8 cellular contexts compared by ENCODE assay signal in the genomic region with DNA sequence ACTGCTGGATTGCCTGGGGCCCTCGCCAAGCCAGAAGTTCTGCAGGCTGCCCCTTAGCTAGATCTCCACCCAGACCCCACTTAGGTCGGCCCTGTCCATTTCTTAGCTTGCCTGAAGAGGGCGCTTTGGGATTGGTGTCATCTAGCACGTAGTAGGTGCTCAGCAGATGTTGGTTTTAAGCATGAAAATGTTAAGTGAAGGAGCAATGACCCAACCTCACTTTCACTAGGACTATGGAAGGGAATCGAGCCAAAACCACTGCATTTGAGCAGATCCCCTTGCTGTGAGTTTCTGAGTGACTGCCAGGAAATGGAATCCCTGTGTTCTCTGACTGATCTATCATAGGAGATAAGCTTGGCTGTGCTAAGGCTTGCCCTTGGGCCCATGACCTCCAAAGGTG.
DNase-seq lines count a peak whose midpoint lies in the region; FAIRE-seq and TF ChIP-seq lines count a peak whose summit lies in the region.

No MANE protein-coding gene starts in this region.

- no peaks in the 10 kb centered on the region for H4K20me1 ChIP-seq in PC-9 (ENCODE audit: insufficient read depth)

- H3K9me2 ChIP-seq in PC-9 (ENCODE audit: insufficient read depth), result no peaks in the 10 kb centered on the region

- H3K9me3 ChIP-seq in breast epithelium (no peaks in the 10 kb centered on the region), PC-9 (ENCODE audit: insufficient read depth, low read depth) (no peaks in the 10 kb centered on the region), tibial artery (no peaks in the 10 kb centered on the region)

- intact Hi-C loops in MCF 10A (cut with micrococcal nuclease), result loop anchor here (1.0 to 10.0 kb wide), 2 partner anchors 133 to 270 kb away; partner anchors contain the start of gene EEPD1
- intact Hi-C loops in breast epithelium (cut with DNase I; ENCODE audit: low total_unique reads), result no loop called here
- intact Hi-C loops in PC-9 (cut with micrococcal nuclease; ENCODE audit: unreplicated experiment), result no loop called here
- intact Hi-C loops in tibial artery (cut with DNase I; ENCODE audit: low total_unique reads), result no loop called here

- H3K36me3 Mint-ChIP-seq in MCF 10A (ENCODE audit: insufficient read depth, unreplicated experiment), result no peaks in the 10 kb centered on the region
- H3K36me3 Mint-ChIP-seq in activated naive CD4-positive, alpha-beta T cell treated with anti-CD3 and anti-CD28 coated beads, Interleukin-2, amount 10 ng/mL, durations not matched to agents 7 days and 5 days, result no peaks in the 10 kb centered on the region

- H2AFZ ChIP-seq in PC-9, result no peak overlapping the region

- H3K4me3 ChIP-seq in breast epithelium (no peak overlapping the region), PC-9 (no peak overlapping the region), tibial artery (no peak overlapping the region)

- POLR2A ChIA-PET in MCF 10A (lab: Yijun Ruan, JAX) (no interaction called here), PC-9 (lab: Charles Lee; ENCODE audit: unreplicated experiment) (no interaction called here)

- H3K79me2 ChIP-seq in PC-9 (ENCODE audit: low read depth), result no peaks in the 10 kb centered on the region

- H3K4me1 ChIP-seq in breast epithelium (no peaks in the 10 kb centered on the region), PC-9 (replicated peaks; ENCODE audit: insufficient read depth) (no peaks in the 10 kb centered on the region), tibial artery (peaks cover 0 to 12% (median 7%) of the 10 kb centered on the region in 4 donors)

- CTCF ChIA-PET in MCF 10A (lab: Yijun Ruan, JAX) (interaction anchor here (0.7 to 1.5 kb wide), 5 partner anchors 9 to 269 kb away, joined by 3 to 6 read pairs (median 4); no protein-coding TSS in a partner anchor), PC-9 (lab: Charles Lee) (interaction anchor here (0.8 kb wide), 2 partner anchors 16 to 95 kb away, joined by 3 to 4 read pairs; no protein-coding TSS in a partner anchor)
- CTCF ChIA-PET in activated naive CD4-positive, alpha-beta T cell treated with anti-CD3 and anti-CD28 coated beads, Interleukin-2, amount 10 ng/mL, durations not matched to agents 7 days and 5 days (lab: Charles Lee), result interaction anchor here (0.9 to 4.1 kb wide), 6 partner anchors 37 to 296 kb away, joined by 3 to 19 read pairs (median 3); no protein-coding TSS in a partner anchor

- no peak for TF ChIP-seq POLR2A in breast epithelium (IDR thresholded peaks at IDR 0.05)

- no peak overlapping the region for H3K4me3 Mint-ChIP-seq in MCF 10A (ENCODE audit: unreplicated experiment)
- no peak overlapping the region for H3K4me3 Mint-ChIP-seq in activated naive CD4-positive, alpha-beta T cell treated with anti-CD3 and anti-CD28 coated beads, Interleukin-2, amount 10 ng/mL, durations not matched to agents 7 days and 5 days

- no peaks in the 10 kb centered on the region for H3K9me3 Mint-ChIP-seq in MCF 10A (ENCODE audit: unreplicated experiment)
- no peaks in the 10 kb centered on the region for H3K9me3 Mint-ChIP-seq in activated naive CD4-positive, alpha-beta T cell treated with anti-CD3 and anti-CD28 coated beads, Interleukin-2, amount 10 ng/mL, durations not matched to agents 7 days and 5 days

- H3K36me3 ChIP-seq in breast epithelium (no peaks in the 10 kb centered on the region), PC-9 (ENCODE audit: low read depth) (no peaks in the 10 kb centered on the region), tibial artery (no peaks in the 10 kb centered on the region)

- peak; percentile 54 for TF ChIP-seq CTCF in MCF 10A (IDR thresholded peaks at IDR 0.05; ENCODE audit: unreplicated experiment)
- TF ChIP-seq CTCF in breast epithelium (IDR thresholded peaks at IDR 0.05), result no peak
- peak; percentile 80 for TF ChIP-seq CTCF in PC-9 (conservative IDR thresholded peaks at IDR 0.05)
- peak; percentile 6 to 22 for TF ChIP-seq CTCF in tibial artery (IDR thresholded peaks at IDR 0.05)

- H3K27ac ChIP-seq in breast epithelium, result peak overlapping the region in 1 of 2 donors; percentile 3
- H3K27ac ChIP-seq in PC-9, result no peak overlapping the region
- H3K27ac ChIP-seq in tibial artery, result no peak overlapping the region

- no peaks in the 10 kb centered on the region for H3F3A ChIP-seq in PC-9 (ENCODE audit: insufficient read depth, low read depth)

- H3K4me1 Mint-ChIP-seq in MCF 10A (ENCODE audit: insufficient read depth, unreplicated experiment), result peaks cover 8% of the 10 kb centered on the region
- H3K4me1 Mint-ChIP-seq in activated naive CD4-positive, alpha-beta T cell treated with anti-CD3 and anti-CD28 coated beads, Interleukin-2, amount 10 ng/mL, durations not matched to agents 7 days and 5 days, result no peaks in the 10 kb centered on the region

- H3K27ac Mint-ChIP-seq in MCF 10A (ENCODE audit: low read depth, unreplicated experiment), result no peak overlapping the region
- no peak overlapping the region for H3K27ac Mint-ChIP-seq in activated naive CD4-positive, alpha-beta T cell treated with anti-CD3 and anti-CD28 coated beads, Interleukin-2, amount 10 ng/mL, durations not matched to agents 7 days and 5 days

- BruUV-seq in MCF 10A (replicated peaks; lab: Mats Ljungman, UMichigan), result no TSS peak
- no TSS peak for BruUV-seq in PC-9 (replicated peaks; lab: Mats Ljungman, UMichigan)

- H3K27me3 ChIP-seq in breast epithelium (no peaks in the 10 kb centered on the region), PC-9 (ENCODE audit: insufficient read depth, low read depth) (no peaks in the 10 kb centered on the region), tibial artery (no peaks in the 10 kb centered on the region)

- FAIRE-seq in frontal cortex (lab: Jason Lieb, UNC), result no peak

- no peaks in the 10 kb centered on the region for H3K27me3 Mint-ChIP-seq in MCF 10A (ENCODE audit: insufficient read depth, unreplicated experiment)
- H3K27me3 Mint-ChIP-seq in activated naive CD4-positive, alpha-beta T cell treated with anti-CD3 and anti-CD28 coated beads, Interleukin-2, amount 10 ng/mL, durations not matched to agents 7 days and 5 days, result peaks cover 13% of the 10 kb centered on the region

- DNase-seq in MCF 10A (ENCODE audit: unreplicated experiment), result peak; percentile 39
- DNase-seq in breast epithelium (ENCODE audit: low spot score in 2 of 2), result no peak
- DNase-seq in PC-9, result no peak
- DNase-seq in fibroblast of peridontal ligament (ENCODE audit: extremely low read depth), result peak; percentile 16
- no peak for DNase-seq in tibial artery
- DNase-seq in NCI-H2227 treated with DMSO at 0.1 percent for 48 hours (lab: John Stamatoyannopoulos, UW), result no peak
- no peak for DNase-seq in activated naive CD4-positive, alpha-beta T cell treated with anti-CD3 and anti-CD28 coated beads, Interleukin-2, amount 10 ng/mL, durations not matched to agents 7 days and 5 days
- DNase-seq in frontal cortex (ENCODE audit: low spot score in 2 of 2), result no peak

- no peak overlapping the region for H3K4me2 ChIP-seq in PC-9

Comparison
In these comparisons a context has a peak if more than half of its experiments do, and no peak if none do; other contexts are left out.
1. DNase-seq: peak in MCF 10A (single experiment) and fibroblast of peridontal ligament (single experiment); none in breast epithelium (0 of 2), PC-9 (0 of 2), tibial artery (0 of 2), NCI-H2227 treated with DMSO at 0.1 percent for 48 hours (single experiment), activated naive CD4-positive, alpha-beta T cell treated with anti-CD3 and anti-CD28 coated beads, Interleukin-2, amount 10 ng/mL, durations not matched to agents 7 days and 5 days (single experiment) and frontal cortex (0 of 2).
2. CTCF ChIP-seq: peak in MCF 10A (single experiment), PC-9 (single experiment) and tibial artery (2 of 2); none in breast epithelium (0 of 3).